In the genomic region with DNA sequence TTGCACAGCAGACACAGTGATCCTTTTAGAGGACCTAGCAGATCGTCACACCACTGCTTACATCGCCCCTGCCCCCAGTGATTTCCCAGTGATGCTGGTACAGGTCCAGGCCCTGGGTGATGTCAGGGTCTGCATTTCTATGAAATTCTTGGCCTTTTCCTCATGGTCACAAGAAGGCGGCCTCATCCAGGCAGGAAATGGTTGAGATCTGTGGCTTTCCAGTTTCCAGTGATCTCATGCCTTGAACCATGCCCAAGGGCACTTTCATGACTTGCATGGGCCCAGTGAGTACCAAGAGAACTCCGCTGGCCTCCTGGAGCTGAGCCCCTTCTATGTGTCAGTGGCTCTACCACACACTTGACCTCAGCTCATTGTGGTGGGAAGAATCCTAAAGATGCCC, we compare ENCODE assay signal across 26 cellular contexts. TPM values are rescaled to one million over a fixed set of nuclear protein-coding genes. Genes with fewer than 3 reads are reported as not detected.
DNase-seq lines count a peak whose midpoint lies in the region; ATAC-seq and TF ChIP-seq lines count a peak whose summit lies in the region.
"Had no signal": no experiment of that assay in that cellular context is flagged by ENCODE, and none has a peak within 500 bp of the region (broad histone marks: within the 10 kb centered on the region; RNA-seq: fewer than 3 reads in every experiment).

No MANE protein-coding gene starts in this region.

- POLR2A ChIA-PET in IMR-90 (lab: Charles Lee; ENCODE audit: unreplicated experiment) = no interaction called here

- H3K4me2 ChIP-seq in IMR-90 (ENCODE audit: low read depth, low read length) = no peak overlapping the region

- BruUV-seq in IMR-90 (replicated peaks; lab: Mats Ljungman, UMichigan) = no TSS peak

- no peak for TF ChIP-seq RAD21 in IMR-90 (IDR thresholded peaks at IDR 0.05; ENCODE audit: low read length)

- H3K23ac ChIP-seq in IMR-90 (ENCODE audit: low read depth, low read length) = no peak overlapping the region; the same call in 1 of the 2 replicates

- H3K14ac ChIP-seq in IMR-90 (replicated peaks; ENCODE audit: low read depth, low read length) = peak overlapping the region; percentile 67

- TF ChIP-seq CTCF in IMR-90 (conservative IDR thresholded peaks at IDR 0.05; ENCODE audit: low read depth, low read length) (no peak), coronary artery (IDR thresholded peaks at IDR 0.05) (no peak)

- H4K20me1 ChIP-seq in IMR-90 (ENCODE audit: insufficient read depth, low read length) = no peaks in the 10 kb centered on the region

- ATAC-seq in IMR-90 (ENCODE audit: low read depth) = no peak
- no peak for ATAC-seq in HG03342 (IDR thresholded peaks at IDR 0.05; ENCODE audit: unreplicated experiment)
- ATAC-seq in aorta (ENCODE audit: low FRiP score) = no peak
- ATAC-seq: HCT116; left colon; natural killer cell treated with Interleukin-12 subunit alpha and Interleukin-12 subunit beta and Interleukin-15 and Interleukin-18, amount 100 ng/mL, for 72 hours; stimulated activated naive B cell treated with anti-CD40 and anti-IgM and Interleukin-4, amounts not matched to agents 10 μg/mL and 1 μg/mL and 100 μg/mL, for 72 hours had no signal

- 92% methylated on average over 2 of the region's 4 CpGs; no CpG with 5 or more reads in 1 of the 2 experiments for WGBS in IMR-90 (ENCODE audit: extremely low coverage in 2 of 2, insufficient read length in 1 of 2), 2 experiments
- 67 to 80% methylated on average over 4 of the region's 4 CpGs for WGBS in aorta, 2 donors

- H3K4me3 ChIP-seq in IMR-90 (ENCODE audit: insufficient read depth, low read depth, low read length) (no peak overlapping the region), coronary artery (no peak overlapping the region), aorta (ENCODE audit: low read length in 2 of 2) (no peak overlapping the region)
- H3K4me3 ChIP-seq: Peyer's patch, SK-N-MC, thyroid gland had no signal

- peak; percentile 49 for DNase-seq in AG20443 (ENCODE audit: low spot score)
- peak; percentile 75 for DNase-seq in IMR-90
- peak; percentile 59 for DNase-seq in coronary artery (ENCODE audit: low spot score)
- peak; percentile 30 for DNase-seq in mesenteric fat pad (ENCODE audit: low spot score)
- DNase-seq in activated gamma-delta T cell (lab: John Stamatoyannopoulos, UW) = no peak
- DNase-seq in aorta = no peak
- DNase-seq in NK-92 (lab: John Stamatoyannopoulos, UW; ENCODE audit: unreplicated experiment) = no peak
- DNase-seq: activated CD4-positive, alpha-beta T cell treated with anti-CD3 and anti-CD28 coated beads, Interleukin-2, amount 50 U/mL, for 4 hours; activated T-cell treated with anti-CD3 and anti-CD28 coated beads, Interleukin-2, amount 50 U/mL, for 24 hours; CD8-positive, alpha-beta memory T cell; DMS53; Kasumi-1; left colon; NCI-H1092; NCI-H2029 treated with DMSO at 0.1 percent for 48 hours; NK-92 treated with Interleukin-12 subunit alpha and Interleukin-12 subunit beta, amount 100 ng/mL, for 24 hours; stimulated activated naive B cell treated with anti-CD40 and anti-IgM and Interleukin-4, amounts not matched to agents 10 μg/mL and 1 μg/mL and 100 μg/mL, for 72 hours; T-helper 2 cell; thyroid gland; WERI-Rb-1 had no signal

- peak overlapping the region; percentile 64; the same call in 2 of the 3 replicates for H2BK15ac ChIP-seq in IMR-90 (ENCODE audit: low read depth, low read length)

- dilution Hi-C loops in IMR-90 (cut with HindIII; ENCODE audit: low sequenced_read_pairs, unreplicated experiment) = no loop called here

- peaks cover 33% of the 10 kb centered on the region for H3K9me1 ChIP-seq in IMR-90 (ENCODE audit: insufficient read depth, low read length)

- in situ Hi-C loops in IMR-90 (cut with MboI; ENCODE audit: low sequenced_read_pairs) = no loop called here

- peak overlapping the region; percentile 81 for H2BK120ac ChIP-seq in IMR-90 (ENCODE audit: low read depth, low read length)

- H2AFZ ChIP-seq in IMR-90 (replicated peaks; ENCODE audit: low read length, poor library complexity) = no peak overlapping the region
- H2AFZ ChIP-seq: parathyroid adenoma had no signal

- H3K18ac ChIP-seq in IMR-90 (ENCODE audit: low read depth, low read length) = peak overlapping the region; percentile 94

- H2AK9ac ChIP-seq in IMR-90 (replicated peaks; ENCODE audit: low read depth, low read length, poor library complexity) = no peak overlapping the region

- intact Hi-C loops in IMR-90 (cut with micrococcal nuclease) (no loop called here), aorta (cut with DNase I) (no loop called here)

- H3K56ac ChIP-seq in IMR-90 (ENCODE audit: extremely low read depth, insufficient read depth, low read length) = no peak overlapping the region

- peak overlapping the region; percentile 86 for H4K91ac ChIP-seq in IMR-90 (ENCODE audit: insufficient read depth, low read depth, low read length)

- H3K36me3 ChIP-seq in IMR-90 (ENCODE audit: control insufficient read depth, insufficient read depth, low read length) = no peaks in the 10 kb centered on the region
- no peaks in the 10 kb centered on the region for H3K36me3 ChIP-seq in aorta (ENCODE audit: control insufficient read depth in 1 of 2, insufficient read depth in 2 of 2, low read length in 1 of 2)
- H3K36me3 ChIP-seq: Peyer's patch, thyroid gland, WERI-Rb-1 had no signal

- no peaks in the 10 kb centered on the region for H3K9me3 ChIP-seq in IMR-90 (ENCODE audit: control insufficient read depth, insufficient read depth, low read length)
- no peaks in the 10 kb centered on the region for H3K9me3 ChIP-seq in aorta (ENCODE audit: control insufficient read depth, low read length)
- H3K9me3 ChIP-seq: Peyer's patch, thyroid gland had no signal

- no peak overlapping the region for H3K9ac ChIP-seq in IMR-90 (ENCODE audit: low read depth, low read length)
- H3K9ac ChIP-seq: parathyroid adenoma had no signal

- H2BK20ac ChIP-seq in IMR-90 (ENCODE audit: low read depth, low read length) = peak overlapping the region; percentile 86

- H3K27ac ChIP-seq in IMR-90 (ENCODE audit: insufficient read depth, low read length) (no peak overlapping the region), coronary artery (no peak overlapping the region), aorta (ENCODE audit: low read depth in 1 of 2, low read length in 2 of 2) (no peak overlapping the region)
- H3K27ac ChIP-seq: parathyroid adenoma, Peyer's patch, SK-N-MC, thyroid gland, WERI-Rb-1 had no signal

- H3K4ac ChIP-seq in IMR-90 (ENCODE audit: low read depth, low read length) = peak overlapping the region; percentile 82

- H4K5ac ChIP-seq in IMR-90 (ENCODE audit: low read depth, low read length) = peak overlapping the region; percentile 62

- peak overlapping the region; percentile 14 for H2BK5ac ChIP-seq in IMR-90 (ENCODE audit: low read depth, low read length, poor library complexity, severe bottlenecking)

- H4K8ac ChIP-seq in IMR-90 (ENCODE audit: low read depth in 2 of 2, low read length in 2 of 2) = peak overlapping the region; percentile 41 to 76; a peak in 3 of 4 replicates

- H3K79me1 ChIP-seq in IMR-90 (ENCODE audit: low read depth in 1 of 2, low read length in 2 of 2) = no peaks in the 10 kb centered on the region; a peak in 1 of 4 replicates

- H3K4me1 ChIP-seq in IMR-90 (ENCODE audit: control insufficient read depth, insufficient read depth, low read length) = peaks cover 46% of the 10 kb centered on the region
- no peaks in the 10 kb centered on the region for H3K4me1 ChIP-seq in aorta (ENCODE audit: control insufficient read depth in 1 of 2, insufficient read depth in 2 of 2, low read length in 2 of 2)
- H3K4me1 ChIP-seq: parathyroid adenoma, thyroid gland had no signal

- CTCF ChIA-PET in IMR-90 (lab: Yijun Ruan, JAX) = interaction anchor here (1.1 kb wide), 1 partner anchor 42 kb away, joined by 7 read pairs; a partner anchor contains a TSS

- H2AK5ac ChIP-seq in IMR-90 (ENCODE audit: low read depth, low read length) = peak overlapping the region; percentile 87

- TF ChIP-seq POLR2A in IMR-90 (IDR thresholded peaks at IDR 0.05; ENCODE audit: low read depth, low read length) = no peak

- H3K27me3 ChIP-seq in IMR-90 (ENCODE audit: control insufficient read depth, insufficient read depth, low read length) (no peaks in the 10 kb centered on the region), aorta (ENCODE audit: control insufficient read depth in 1 of 2, insufficient read depth in 2 of 2, low read length in 1 of 2) (no peaks in the 10 kb centered on the region)
- H3K27me3 ChIP-seq: Peyer's patch, thyroid gland had no signal

TF ChIP-seq in IMR-90, 13 proteins besides CTCF, POLR2A, EP300 and RAD21 (continues in another document):
- TF ChIP-seq FOS (IDR thresholded peaks at IDR 0.05; ENCODE audit: low read depth, low read length) = no peak
- no peak for TF ChIP-seq RCOR1 (IDR thresholded peaks at IDR 0.05; ENCODE audit: insufficient replicate concordance, low read length)
- no peak for TF ChIP-seq CHD1 (IDR thresholded peaks at IDR 0.05; ENCODE audit: low read depth, low read length)
- TF ChIP-seq, protein P1, sequence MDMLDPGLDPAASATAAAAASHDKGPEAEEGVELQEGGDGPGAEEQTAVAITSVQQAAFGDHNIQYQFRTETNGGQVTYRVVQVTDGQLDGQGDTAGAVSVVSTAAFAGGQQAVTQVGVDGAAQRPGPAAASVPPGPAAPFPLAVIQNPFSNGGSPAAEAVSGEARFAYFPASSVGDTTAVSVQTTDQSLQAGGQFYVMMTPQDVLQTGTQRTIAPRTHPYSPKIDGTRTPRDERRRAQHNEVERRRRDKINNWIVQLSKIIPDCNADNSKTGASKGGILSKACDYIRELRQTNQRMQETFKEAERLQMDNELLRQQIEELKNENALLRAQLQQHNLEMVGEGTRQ (IDR thresholded peaks at IDR 0.05; ENCODE audit: low read depth, low read length) = no peak
- TF ChIP-seq MAFK (IDR thresholded peaks at IDR 0.05; ENCODE audit: low read depth, low read length) = no peak
- no peak for TF ChIP-seq NFE2L2 (IDR thresholded peaks at IDR 0.05; ENCODE audit: low read depth, low read length)
- no peak for TF ChIP-seq SMC3 (IDR thresholded peaks at IDR 0.05; ENCODE audit: low read depth, low read length)
- TF ChIP-seq, protein P2, sequence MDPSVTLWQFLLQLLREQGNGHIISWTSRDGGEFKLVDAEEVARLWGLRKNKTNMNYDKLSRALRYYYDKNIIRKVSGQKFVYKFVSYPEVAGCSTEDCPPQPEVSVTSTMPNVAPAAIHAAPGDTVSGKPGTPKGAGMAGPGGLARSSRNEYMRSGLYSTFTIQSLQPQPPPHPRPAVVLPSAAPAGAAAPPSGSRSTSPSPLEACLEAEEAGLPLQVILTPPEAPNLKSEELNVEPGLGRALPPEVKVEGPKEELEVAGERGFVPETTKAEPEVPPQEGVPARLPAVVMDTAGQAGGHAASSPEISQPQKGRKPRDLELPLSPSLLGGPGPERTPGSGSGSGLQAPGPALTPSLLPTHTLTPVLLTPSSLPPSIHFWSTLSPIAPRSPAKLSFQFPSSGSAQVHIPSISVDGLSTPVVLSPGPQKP (IDR thresholded peaks at IDR 0.05; ENCODE audit: borderline replicate concordance, low read depth, low read length) = no peak

RNA-seq across cellular contexts. Expression of a gene that starts 41.9 kb away (rescaled TPM):
- total RNA-seq in IMR-90 (2012; rRNA removed) = 60.5 and 73.1 TPM in 2 replicates
- polyA plus RNA-seq in IMR-90 (2012; rRNA removed) = 52.1 and 60.9 TPM in 2 replicates
- polyA plus RNA-seq in IMR-90 (2012; cell fraction: cytosol; rRNA removed) = 32.4 and 87.1 TPM in 2 replicates
- polyA plus RNA-seq in IMR-90 (2012; cell fraction: nucleus; rRNA removed; ENCODE audit: low replicate concordance) = 63.4 and 68.9 TPM in 2 replicates
- total RNA-seq in mesenteric fat pad = 11.4 TPM
- 10 to 100 TPM in 1 of 2 donors, 1 to 10 TPM in 1; 5.2 to 12.2 TPM for total RNA-seq in aorta
- polyA plus RNA-seq in aorta = not detected
- total RNA-seq: CD8-positive, alpha-beta memory T cell; natural killer cell treated with Interleukin-12 subunit alpha and Interleukin-12 subunit beta and Interleukin-15 and Interleukin-18, amount 100 ng/mL, for 72 hours had no signal
- polyA plus RNA-seq: CD8-positive, alpha-beta memory T cell had no signal

Comparison
In these comparisons a context has a peak if more than half of its experiments do, and no peak if none do; other contexts are left out.
1. DNase-seq: peak in AG20443 (single experiment), IMR-90 (single experiment), coronary artery (single experiment) and mesenteric fat pad (single experiment); none in activated gamma-delta T cell (single experiment), aorta (0 of 2) and NK-92 (single experiment).